35 cellular contexts compared by ENCODE assay signal in the genomic region with DNA sequence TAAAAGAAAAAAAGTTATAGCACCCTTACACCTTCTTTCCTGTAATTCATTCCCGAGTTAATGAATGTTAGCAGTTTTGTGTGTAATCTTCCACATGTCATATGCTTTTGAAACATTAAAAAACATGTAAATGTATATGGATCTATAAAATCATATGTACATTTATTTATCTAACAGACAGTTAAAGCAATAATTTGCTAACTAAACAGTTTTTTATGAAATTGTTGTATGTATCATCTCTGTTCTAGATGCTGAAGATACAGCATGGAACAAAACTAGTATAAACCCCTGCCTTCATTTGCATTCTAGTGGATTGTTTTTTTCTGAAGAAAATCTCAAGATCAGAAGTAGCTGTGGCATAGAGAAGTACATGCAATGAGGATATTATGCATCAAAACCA.
"Had no signal": no experiment of that assay in that cellular context is flagged by ENCODE, and none has a peak within 500 bp of the region (broad histone marks: within the 10 kb centered on the region; RNA-seq: fewer than 3 reads in every experiment).

No MANE protein-coding gene starts in this region.

- H3K4me3 ChIP-seq: MG63 had no signal

- DNase-seq: Kasumi-1, MG63, MM.1S, MV-4-11, NCI-H1048, NCI-H1092, NCI-H1092 treated with DMSO at 0.1 percent for 48 hours, NCI-H1105, NCI-H1105 treated with DMSO at 0.1 percent for 48 hours, NCI-H1417, NCI-H1417 treated with DMSO at 0.1 percent for 48 hours, NCI-H1436, NCI-H1436 treated with DMSO at 0.1 percent for 48 hours, NCI-H146, NCI-H1694, NCI-H1694 treated with DMSO at 0.1 percent for 48 hours, NCI-H187, NCI-H187 treated with DMSO at 0.1 percent for 48 hours, NCI-H1930, NCI-H2029, NCI-H2029 treated with DMSO at 0.1 percent for 48 hours, NCI-H2081, NCI-H2081 treated with DMSO at 0.1 percent for 48 hours, NCI-H2107, NCI-H2171, NCI-H2171 treated with DMSO at 0.1 percent for 48 hours, NCI-H2227 treated with DMSO at 0.1 percent for 48 hours, NCI-H226, NCI-H345, NCI-H446, NCI-H446 treated with DMSO at 0.1 percent for 48 hours, NCI-H510A, NCI-H510A treated with DMSO at 0.1 percent for 48 hours, NCI-H524, NCI-H524 treated with DMSO at 0.1 percent for 48 hours had no signal

- H3K36me3 ChIP-seq: MG63 had no signal

- H3K27me3 ChIP-seq: MG63 had no signal

- H3K9me3 ChIP-seq: MG63 had no signal
